Comparison of ENCODE assay signal across 8 cellular contexts in the genomic region with DNA sequence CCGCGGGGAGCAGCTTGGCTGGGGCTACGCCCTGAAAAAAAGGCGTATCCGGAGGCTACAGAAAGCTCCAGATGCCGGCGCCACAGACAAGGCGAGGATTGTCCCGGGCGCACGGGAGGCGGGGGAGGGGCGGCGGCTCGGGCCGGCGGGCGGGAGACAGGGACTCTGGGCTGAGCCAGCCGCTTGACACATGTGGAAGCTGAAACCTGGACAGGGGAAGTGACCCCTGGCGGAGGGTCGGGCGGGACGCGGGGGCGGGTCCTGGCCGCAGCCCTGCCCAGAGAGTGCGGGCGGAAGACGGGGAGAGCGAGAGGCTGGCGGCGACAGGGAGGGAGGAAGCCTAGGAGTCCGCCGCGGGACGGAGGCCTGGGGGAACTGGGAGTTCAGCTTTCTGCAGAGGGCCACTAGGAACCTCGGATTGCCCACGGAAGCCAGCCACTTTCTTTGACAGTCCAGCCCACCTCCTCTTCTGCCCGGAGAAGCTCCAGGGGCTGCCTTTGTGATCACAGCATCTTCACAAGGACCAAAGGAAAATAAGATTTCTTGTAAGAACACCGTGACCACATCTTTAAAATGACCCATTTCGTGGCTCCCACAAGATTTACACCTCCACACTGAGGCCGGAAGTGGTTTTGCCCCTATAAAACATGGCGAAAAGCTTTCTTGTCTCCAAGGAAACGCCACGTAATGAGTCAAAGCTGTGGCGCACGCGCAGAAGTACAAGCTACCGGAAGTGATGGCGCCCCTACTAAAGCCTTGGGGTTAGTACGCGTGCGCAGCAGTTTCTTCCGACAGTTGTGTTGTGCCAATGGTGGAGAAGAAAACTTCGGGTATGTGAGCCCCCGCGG. TPM values are rescaled to one million over a fixed set of nuclear protein-coding genes. Genes with fewer than 3 reads are reported as not detected.
DNase-seq lines count a peak whose midpoint lies in the region; ATAC-seq, FAIRE-seq and TF ChIP-seq lines count a peak whose summit lies in the region.

A gene with protein sequence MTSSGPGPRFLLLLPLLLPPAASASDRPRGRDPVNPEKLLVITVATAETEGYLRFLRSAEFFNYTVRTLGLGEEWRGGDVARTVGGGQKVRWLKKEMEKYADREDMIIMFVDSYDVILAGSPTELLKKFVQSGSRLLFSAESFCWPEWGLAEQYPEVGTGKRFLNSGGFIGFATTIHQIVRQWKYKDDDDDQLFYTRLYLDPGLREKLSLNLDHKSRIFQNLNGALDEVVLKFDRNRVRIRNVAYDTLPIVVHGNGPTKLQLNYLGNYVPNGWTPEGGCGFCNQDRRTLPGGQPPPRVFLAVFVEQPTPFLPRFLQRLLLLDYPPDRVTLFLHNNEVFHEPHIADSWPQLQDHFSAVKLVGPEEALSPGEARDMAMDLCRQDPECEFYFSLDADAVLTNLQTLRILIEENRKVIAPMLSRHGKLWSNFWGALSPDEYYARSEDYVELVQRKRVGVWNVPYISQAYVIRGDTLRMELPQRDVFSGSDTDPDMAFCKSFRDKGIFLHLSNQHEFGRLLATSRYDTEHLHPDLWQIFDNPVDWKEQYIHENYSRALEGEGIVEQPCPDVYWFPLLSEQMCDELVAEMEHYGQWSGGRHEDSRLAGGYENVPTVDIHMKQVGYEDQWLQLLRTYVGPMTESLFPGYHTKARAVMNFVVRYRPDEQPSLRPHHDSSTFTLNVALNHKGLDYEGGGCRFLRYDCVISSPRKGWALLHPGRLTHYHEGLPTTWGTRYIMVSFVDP (minus strand): TSS at position 194 of the 848 bp plus-strand sequence. CDS start 307 bp downstream, outside the sequence.
Gene ZNHIT1, plus strand, starts transcription at position 778 of the 848 bp plus-strand sequence. Its CDS starts 31 bp downstream, at position 809.

- no peaks in the 10 kb centered on the region for H3K36me3 ChIP-seq in kidney (ENCODE audit: control insufficient read depth in 1 of 2, insufficient read depth in 2 of 2, low read length in 2 of 2)

- no peaks in the 10 kb centered on the region for H3K9me3 Mint-ChIP-seq in chondrocyte (ENCODE audit: low read depth)

- no peaks in the 10 kb centered on the region for H3K27me3 Mint-ChIP-seq in chondrocyte (ENCODE audit: low read depth)

- peaks cover 41% of the 10 kb centered on the region for H3K4me1 Mint-ChIP-seq in chondrocyte (ENCODE audit: low read depth)

- peaks cover 6 to 23% of the 10 kb centered on the region in 2 donors for H3K4me1 ChIP-seq in kidney (ENCODE audit: control insufficient read depth in 1 of 2, insufficient read depth in 1 of 2, low read depth in 1 of 2, low read length in 2 of 2)

- H3K4me3 Mint-ChIP-seq in chondrocyte (ENCODE audit: unreplicated experiment) = peak within 1 kb of the TSS; percentile 97

- peak within 1 kb of the TSS; percentile 98 for H3K4me3 ChIP-seq in kidney (ENCODE audit: low read length in 2 of 2)

- peak; percentile 71 for ATAC-seq in HG03439 (IDR thresholded peaks at IDR 0.05; ENCODE audit: unreplicated experiment)

- FAIRE-seq in kidney (lab: Jason Lieb, UNC) = peak; percentile 90

- peak within 1 kb of the TSS; percentile 89 to 93 for H3K9ac ChIP-seq in kidney (ENCODE audit: low read length in 2 of 2)

- H3K27ac Mint-ChIP-seq in chondrocyte (ENCODE audit: unreplicated experiment) = peak within 1 kb of the TSS; percentile 94

- DNase-seq in AML-193 (lab: John Stamatoyannopoulos, UW) (peak; percentile 95 to 96), NCI-H510A treated with DMSO at 0.1 percent for 48 hours (lab: John Stamatoyannopoulos, UW) (peak; percentile 92), chondrocyte (ENCODE audit: low spot score) (no peak), kidney (peak; percentile 98)
- peak; percentile 94 for DNase-seq in activated CD4-positive, alpha-beta T cell treated with anti-CD3 and anti-CD28 coated beads for 24 hours (ENCODE audit: low read depth in 2 of 2)
- DNase-seq in stimulated activated CD4-positive, alpha-beta T cell treated with anti-CD3 and anti-CD28 coated beads, Interleukin-15, amount 100 ng/mL, for 24 hours = peak; percentile 96

- H3K36me3 Mint-ChIP-seq in chondrocyte (ENCODE audit: low read depth) = peaks cover 10% of the 10 kb centered on the region

- TF ChIP-seq CTCF in chondrocyte (IDR thresholded peaks at IDR 0.05) (peak; percentile 41), kidney (IDR thresholded peaks at IDR 0.05; ENCODE audit: borderline replicate concordance, extremely low read depth, insufficient read depth) (no peak)

- H3K9me3 ChIP-seq in kidney (ENCODE audit: control insufficient read depth in 1 of 2, low read length in 2 of 2) = no peaks in the 10 kb centered on the region

- H3K27ac ChIP-seq in kidney (ENCODE audit: low read depth in 2 of 2, low read length in 2 of 2) = peak within 1 kb of the TSS; percentile 97 to 99

- intact Hi-C loops in kidney (cut with DNase I) = no loop called here

- peak; percentile 45 for TF ChIP-seq POLR2A in GM19193 (IDR thresholded peaks at IDR 0.05; ENCODE audit: extremely low read depth, insufficient read depth, insufficient read length)

RNA-seq across cellular contexts. Expression of the first gene that starts in this region (rescaled TPM):
- total RNA-seq in chondrocyte = 129 to 156 TPM (median 149 TPM) in 3 replicates
- total RNA-seq in kidney = 78.8 TPM
- 53.5 TPM for polyA plus RNA-seq in kidney (ENCODE audit: insufficient read depth, low read depth, low replicate concordance)

RNA-seq across cellular contexts. Expression of gene ZNHIT1, which starts in this region (rescaled TPM):
- total RNA-seq in chondrocyte = 57.2 to 65.0 TPM (median 58.1 TPM) in 3 replicates
- 74.9 TPM for total RNA-seq in kidney
- polyA plus RNA-seq in kidney (ENCODE audit: insufficient read depth, low read depth, low replicate concordance) = 208 TPM
